19 cellular contexts compared by ENCODE assay signal in the genomic region with DNA sequence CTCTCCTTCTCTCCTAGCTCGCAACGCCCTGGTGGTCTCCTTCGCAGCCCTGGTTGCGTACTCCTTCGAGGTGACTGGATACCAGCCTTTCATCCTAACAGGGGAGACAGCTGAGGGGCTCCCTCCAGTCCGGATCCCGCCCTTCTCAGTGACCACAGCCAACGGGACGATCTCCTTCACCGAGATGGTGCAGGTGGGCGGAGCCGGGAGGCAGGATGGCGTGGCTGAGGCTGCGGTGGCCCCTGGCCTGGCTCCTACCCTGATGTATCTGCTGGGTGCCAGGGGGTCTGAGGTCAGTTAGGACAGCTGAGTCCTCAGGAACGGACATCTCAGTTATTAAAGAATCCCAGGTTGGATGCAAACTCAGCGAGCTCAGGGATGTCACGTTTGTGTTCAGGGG. TPM values are rescaled to one million over a fixed set of nuclear protein-coding genes. Genes with fewer than 3 reads are reported as not detected.
DNase-seq lines count a peak whose midpoint lies in the region; ATAC-seq and TF ChIP-seq lines count a peak whose summit lies in the region.
"Had no signal": no experiment of that assay in that cellular context is flagged by ENCODE, and none has a peak within 500 bp of the region (broad histone marks: within the 10 kb centered on the region; RNA-seq: fewer than 3 reads in every experiment).

No MANE protein-coding gene starts in this region.

- H3K18ac ChIP-seq in trophoblast cell (ENCODE audit: low read length): no peak overlapping the region

- no peaks in the 10 kb centered on the region for H3K79me2 ChIP-seq in trophoblast cell (ENCODE audit: control insufficient read depth, insufficient read depth, low read length, poor library complexity)

- H3K36me3 ChIP-seq in trophoblast cell (ENCODE audit: control insufficient read depth in 1 of 2, insufficient read depth in 2 of 2, low read length in 2 of 2): peaks cover 34 to 41% of the 10 kb centered on the region in 2 experiments
- H3K36me3 ChIP-seq: BLaER1 had no signal

- intact Hi-C loops in posterior cingulate gyrus (cut with DNase I): no loop called here

- no peak overlapping the region for H4K12ac ChIP-seq in trophoblast cell (ENCODE audit: low read depth, low read length)

- no peak overlapping the region for H3K23ac ChIP-seq in trophoblast cell (ENCODE audit: low read length)

- no peak overlapping the region for H3K14ac ChIP-seq in trophoblast cell (ENCODE audit: low read length)

- no peak overlapping the region for H2BK120ac ChIP-seq in trophoblast cell (ENCODE audit: insufficient read depth, low read length, poor library complexity)

- no peaks in the 10 kb centered on the region for H3K27me3 ChIP-seq in trophoblast cell (ENCODE audit: insufficient read depth, low read length)
- H3K27me3 ChIP-seq: BLaER1 had no signal

- no peak overlapping the region for H2BK5ac ChIP-seq in trophoblast cell (ENCODE audit: low read depth, low read length, poor library complexity)

- no peak overlapping the region; the same call in 1 of the 2 replicates for H3K27ac Mint-ChIP-seq in WTC11
- H3K27ac Mint-ChIP-seq in nephron progenitor cell: peak overlapping the region; percentile 16
- H3K27ac Mint-ChIP-seq: B cell; CD4-positive, CD25-positive, alpha-beta regulatory T cell; CD8-positive, alpha-beta T cell had no signal

- peak; percentile 76 for DNase-seq in DMS53 (lab: John Stamatoyannopoulos, UW)
- DNase-seq in DMS53 treated with DMSO at 0.1 percent for 48 hours (lab: John Stamatoyannopoulos, UW; ENCODE audit: unreplicated experiment): no peak
- DNase-seq in D341Med (ENCODE audit: low spot score): peak; percentile 33
- DNase-seq in WTC11 (ENCODE audit: low spot score): no peak
- no peak for DNase-seq in nephron progenitor cell
- no peak for DNase-seq in trophoblast cell
- no peak for DNase-seq in NCI-H2227 treated with DMSO at 0.1 percent for 48 hours (lab: John Stamatoyannopoulos, UW)
- DNase-seq in posterior cingulate gyrus: no peak
- DNase-seq: Caco-2; CD4-positive, CD25-positive, alpha-beta regulatory T cell; CD8-positive, alpha-beta T cell; DMS 273 treated with DMSO at 0.1 percent for 48 hours; DND-41; GOT3; HCEC 1CT had no signal

- no peak overlapping the region for H4K8ac ChIP-seq in trophoblast cell (ENCODE audit: low read depth, low read length)

- peaks cover 14% of the 10 kb centered on the region for H3K9me3 Mint-ChIP-seq in WTC11
- H3K9me3 Mint-ChIP-seq in nephron progenitor cell: peaks cover 27% of the 10 kb centered on the region

- H3K4me2 ChIP-seq in trophoblast cell (ENCODE audit: low read length): no peak overlapping the region
- H3K4me2 ChIP-seq: BLaER1 had no signal

- no peak overlapping the region for H3K27ac ChIP-seq in trophoblast cell (ENCODE audit: low read depth, low read length)
- H3K27ac ChIP-seq: 22Rv1, BLaER1, C4-2B had no signal

- no peak overlapping the region for H4K91ac ChIP-seq in trophoblast cell (ENCODE audit: low read depth, low read length)

- H2BK12ac ChIP-seq in trophoblast cell (ENCODE audit: low read length): no peak overlapping the region

- peaks cover 47% of the 10 kb centered on the region for H3K36me3 Mint-ChIP-seq in WTC11
- H3K36me3 Mint-ChIP-seq in nephron progenitor cell (ENCODE audit: low read depth): peaks cover 64% of the 10 kb centered on the region

- no peak overlapping the region for H3K9ac ChIP-seq in trophoblast cell (ENCODE audit: low read length)
- H3K9ac ChIP-seq: BLaER1 had no signal

- H3K4me3 ChIP-seq in trophoblast cell (ENCODE audit: low read depth, low read length): no peak overlapping the region
- H3K4me3 ChIP-seq: BLaER1 had no signal

- H3K9me3 ChIP-seq in trophoblast cell (ENCODE audit: insufficient read depth, low read depth, low read length): peaks cover 3% of the 10 kb centered on the region

- ATAC-seq in WTC11: peak; percentile 74
- ATAC-seq: CD8-positive, alpha-beta T cell had no signal

- H2AFZ ChIP-seq in trophoblast cell (ENCODE audit: insufficient read depth, low read length, poor library complexity): no peak overlapping the region

- no peaks in the 10 kb centered on the region for H3K4me1 ChIP-seq in trophoblast cell (ENCODE audit: control insufficient read depth in 1 of 2, insufficient read depth in 2 of 2, low read length in 2 of 2)
- H3K4me1 ChIP-seq: BLaER1, Caco-2 had no signal

- TF ChIP-seq CTCF in WTC11 (IDR thresholded peaks at IDR 0.05) (no peak), nephron progenitor cell (IDR thresholded peaks at IDR 0.05) (no peak)

- H3K4me1 Mint-ChIP-seq in WTC11 (no peaks in the 10 kb centered on the region), nephron progenitor cell (no peaks in the 10 kb centered on the region)
- H3K4me1 Mint-ChIP-seq: B cell had no signal

- POLR2A ChIA-PET in WTC11 (lab: Charles Lee): no interaction called here

- CTCF ChIA-PET in WTC11 (lab: Charles Lee): interaction anchor here (0.9 kb wide), 1 partner anchor 124 kb away, joined by 3 read pairs; no protein-coding TSS in a partner anchor

- H3K4me3 Mint-ChIP-seq in WTC11 (no peak overlapping the region), nephron progenitor cell (no peak overlapping the region)
- H3K4me3 Mint-ChIP-seq: B cell; CD4-positive, CD25-positive, alpha-beta regulatory T cell; CD8-positive, alpha-beta T cell had no signal

- H2AK5ac ChIP-seq in trophoblast cell (ENCODE audit: low read length): no peak overlapping the region

- H3K4ac ChIP-seq in trophoblast cell (ENCODE audit: low read depth, low read length): no peak overlapping the region

- H3K27me3 Mint-ChIP-seq in WTC11 (ENCODE audit: low read depth): no peaks in the 10 kb centered on the region; the same call in 1 of the 2 replicates
- peaks cover 6% of the 10 kb centered on the region for H3K27me3 Mint-ChIP-seq in nephron progenitor cell (ENCODE audit: low read depth, poor library complexity)
- H3K27me3 Mint-ChIP-seq: B cell; CD4-positive, CD25-positive, alpha-beta regulatory T cell had no signal

- no CpG with 5 or more reads among the region's 17 CpGs for WGBS in trophoblast cell (ENCODE audit: extremely low coverage, insufficient coverage, insufficient read length)

- no peaks in the 10 kb centered on the region for H3K79me1 ChIP-seq in trophoblast cell (ENCODE audit: low read length)

TF ChIP-seq in WTC11, 78 proteins besides CTCF, POLR2A, EP300 and RAD21:
- TF ChIP-seq, protein P1, sequence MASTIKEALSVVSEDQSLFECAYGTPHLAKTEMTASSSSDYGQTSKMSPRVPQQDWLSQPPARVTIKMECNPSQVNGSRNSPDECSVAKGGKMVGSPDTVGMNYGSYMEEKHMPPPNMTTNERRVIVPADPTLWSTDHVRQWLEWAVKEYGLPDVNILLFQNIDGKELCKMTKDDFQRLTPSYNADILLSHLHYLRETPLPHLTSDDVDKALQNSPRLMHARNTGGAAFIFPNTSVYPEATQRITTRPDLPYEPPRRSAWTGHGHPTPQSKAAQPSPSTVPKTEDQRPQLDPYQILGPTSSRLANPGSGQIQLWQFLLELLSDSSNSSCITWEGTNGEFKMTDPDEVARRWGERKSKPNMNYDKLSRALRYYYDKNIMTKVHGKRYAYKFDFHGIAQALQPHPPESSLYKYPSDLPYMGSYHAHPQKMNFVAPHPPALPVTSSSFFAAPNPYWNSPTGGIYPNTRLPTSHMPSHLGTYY (CRISPR knock-in tag; IDR thresholded peaks at IDR 0.05): no peak
- TF ChIP-seq, protein P2, sequence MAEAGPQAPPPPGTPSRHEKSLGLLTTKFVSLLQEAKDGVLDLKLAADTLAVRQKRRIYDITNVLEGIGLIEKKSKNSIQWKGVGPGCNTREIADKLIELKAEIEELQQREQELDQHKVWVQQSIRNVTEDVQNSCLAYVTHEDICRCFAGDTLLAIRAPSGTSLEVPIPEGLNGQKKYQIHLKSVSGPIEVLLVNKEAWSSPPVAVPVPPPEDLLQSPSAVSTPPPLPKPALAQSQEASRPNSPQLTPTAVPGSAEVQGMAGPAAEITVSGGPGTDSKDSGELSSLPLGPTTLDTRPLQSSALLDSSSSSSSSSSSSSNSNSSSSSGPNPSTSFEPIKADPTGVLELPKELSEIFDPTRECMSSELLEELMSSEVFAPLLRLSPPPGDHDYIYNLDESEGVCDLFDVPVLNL (CRISPR knock-in tag; IDR thresholded peaks at IDR 0.05; ENCODE audit: borderline replicate concordance, low read depth): no peak
- TF ChIP-seq, protein P3, sequence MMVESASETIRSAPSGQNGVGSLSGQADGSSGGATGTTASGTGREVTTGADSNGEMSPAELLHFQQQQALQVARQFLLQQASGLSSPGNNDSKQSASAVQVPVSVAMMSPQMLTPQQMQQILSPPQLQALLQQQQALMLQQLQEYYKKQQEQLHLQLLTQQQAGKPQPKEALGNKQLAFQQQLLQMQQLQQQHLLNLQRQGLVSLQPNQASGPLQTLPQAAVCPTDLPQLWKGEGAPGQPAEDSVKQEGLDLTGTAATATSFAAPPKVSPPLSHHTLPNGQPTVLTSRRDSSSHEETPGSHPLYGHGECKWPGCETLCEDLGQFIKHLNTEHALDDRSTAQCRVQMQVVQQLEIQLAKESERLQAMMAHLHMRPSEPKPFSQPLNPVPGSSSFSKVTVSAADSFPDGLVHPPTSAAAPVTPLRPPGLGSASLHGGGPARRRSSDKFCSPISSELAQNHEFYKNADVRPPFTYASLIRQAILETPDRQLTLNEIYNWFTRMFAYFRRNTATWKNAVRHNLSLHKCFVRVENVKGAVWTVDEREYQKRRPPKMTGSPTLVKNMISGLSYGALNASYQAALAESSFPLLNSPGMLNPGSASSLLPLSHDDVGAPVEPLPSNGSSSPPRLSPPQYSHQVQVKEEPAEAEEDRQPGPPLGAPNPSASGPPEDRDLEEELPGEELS (CRISPR knock-in tag; IDR thresholded peaks at IDR 0.05): no peak
- TF ChIP-seq, protein P4, sequence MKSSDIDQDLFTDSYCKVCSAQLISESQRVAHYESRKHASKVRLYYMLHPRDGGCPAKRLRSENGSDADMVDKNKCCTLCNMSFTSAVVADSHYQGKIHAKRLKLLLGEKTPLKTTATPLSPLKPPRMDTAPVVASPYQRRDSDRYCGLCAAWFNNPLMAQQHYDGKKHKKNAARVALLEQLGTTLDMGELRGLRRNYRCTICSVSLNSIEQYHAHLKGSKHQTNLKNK (CRISPR knock-in tag; IDR thresholded peaks at IDR 0.05): no peak
- TF ChIP-seq ELF4 (CRISPR knock-in tag; IDR thresholded peaks at IDR 0.05; ENCODE audit: low read depth): no peak

RNA-seq across cellular contexts. Expression of a gene that starts 16.7 kb away (rescaled TPM):
- 19.1 to 26.4 TPM (median 23.5 TPM) in 3 replicates for total RNA-seq in WTC11 (2021)
- 18.0 and 19.3 TPM in 2 replicates for polyA plus RNA-seq in trophoblast cell (2013)

RNA-seq across cellular contexts. Expression of a gene that starts 16.8 kb away (rescaled TPM):
- total RNA-seq in WTC11 (2021): 22.0 to 27.7 TPM (median 22.0 TPM) in 3 replicates
- 12.4 and 13.7 TPM in 2 replicates for polyA plus RNA-seq in trophoblast cell (2013)

RNA-seq across cellular contexts. Expression of a gene that starts 23.7 kb away (rescaled TPM):
- 70.3 to 72.6 TPM (median 70.5 TPM) in 3 replicates for total RNA-seq in WTC11 (2021)
- 16.7 and 17.1 TPM in 2 replicates for polyA plus RNA-seq in trophoblast cell (2013)

Comparison
In these comparisons a context has a peak if more than half of its experiments do, and no peak if none do; other contexts are left out.
1. DNase-seq: peak in DMS53 (single experiment) and D341Med (single experiment); none in DMS53 treated with DMSO at 0.1 percent for 48 hours (single experiment), WTC11 (single experiment), nephron progenitor cell (single experiment), trophoblast cell (0 of 2), NCI-H2227 treated with DMSO at 0.1 percent for 48 hours (single experiment) and posterior cingulate gyrus (0 of 10).